ENCODE assay signal across 5 cellular contexts in the genomic region with DNA sequence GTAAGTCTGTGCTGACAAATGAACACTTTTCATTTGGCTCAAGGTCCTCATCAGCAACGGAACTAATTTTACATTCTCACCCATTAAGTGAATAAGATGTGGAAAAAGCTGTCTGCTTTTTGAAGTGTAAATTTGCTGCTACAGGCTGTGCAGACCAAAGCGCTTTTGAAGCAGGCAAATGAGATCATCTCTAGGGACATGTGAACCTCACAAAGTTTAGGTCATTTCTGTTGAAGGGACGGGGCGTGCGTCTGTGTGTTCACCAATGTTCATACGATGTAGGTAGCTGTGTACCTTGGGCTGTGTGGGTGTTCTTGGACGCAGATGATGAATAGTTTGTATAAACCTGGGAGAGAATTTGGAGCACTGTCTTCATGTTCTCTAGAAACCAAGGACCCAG.
"Had no signal": no experiment of that assay in that cellular context is flagged by ENCODE, and none has a peak within 500 bp of the region (broad histone marks: within the 10 kb centered on the region; RNA-seq: fewer than 3 reads in every experiment).

No MANE protein-coding gene starts in this region.

- DNase-seq: H9, HCEC 1CT, IMR-90 had no signal

- H2AFZ ChIP-seq: GM23338 had no signal

- ATAC-seq: GM23338, K562 had no signal

- H3K4me2 ChIP-seq: GM23338 had no signal

- H3K4me3 ChIP-seq: GM23338, K562 had no signal
